Comparison of ENCODE assay signal across 34 cellular contexts in genomic region chr1:150751443-150751842, GRCh38. TPM values are rescaled to one million over a fixed set of nuclear protein-coding genes. Genes with fewer than 3 reads are reported as not detected.
"Had no signal": no experiment of that assay in that cellular context is flagged by ENCODE, and none has a peak within 500 bp of the region (broad histone marks: within the 10 kb centered on the region; RNA-seq: fewer than 3 reads in every experiment).

No MANE protein-coding gene starts in this region.

- H3K27me3 Mint-ChIP-seq: activated CD4-positive, alpha-beta memory T cell treated with anti-CD3 and anti-CD28 coated beads, Interleukin-2, amount 10 ng/mL, durations not matched to agents 7 days and 5 days; activated CD8-positive, alpha-beta memory T cell treated with anti-CD3 and anti-CD28 coated beads, Interleukin-2, amount 10 ng/mL, durations not matched to agents 7 days and 5 days; activated naive CD4-positive, alpha-beta T cell treated with anti-CD3 and anti-CD28 coated beads, Interleukin-2, amount 10 ng/mL, durations not matched to agents 7 days and 5 days; activated naive CD8-positive, alpha-beta T cell treated with anti-CD3 and anti-CD28 coated beads, Interleukin-2, amount 10 ng/mL, durations not matched to agents 7 days and 5 days; central memory CD8-positive, alpha-beta T cell had no signal

- ATAC-seq: activated CD8-positive, alpha-beta memory T cell treated with anti-CD3 and anti-CD28 coated beads, Interleukin-2, amount 10 ng/mL, durations not matched to agents 7 days and 5 days; PC-3; Right ventricle myocardium inferior had no signal

- H3K27me3 ChIP-seq: ascending aorta, cardiac muscle cell, Peyer's patch had no signal

- H3K9ac ChIP-seq: KMS-11 had no signal

- H3K4me1 ChIP-seq: ascending aorta, Peyer's patch had no signal

- H3K27ac Mint-ChIP-seq: activated CD4-positive, alpha-beta memory T cell treated with anti-CD3 and anti-CD28 coated beads, Interleukin-2, amount 10 ng/mL, durations not matched to agents 7 days and 5 days; activated CD8-positive, alpha-beta memory T cell treated with anti-CD3 and anti-CD28 coated beads, Interleukin-2, amount 10 ng/mL, durations not matched to agents 7 days and 5 days; activated naive CD4-positive, alpha-beta T cell treated with anti-CD3 and anti-CD28 coated beads, Interleukin-2, amount 10 ng/mL, durations not matched to agents 7 days and 5 days; activated naive CD8-positive, alpha-beta T cell treated with anti-CD3 and anti-CD28 coated beads, Interleukin-2, amount 10 ng/mL, durations not matched to agents 7 days and 5 days had no signal

- DNase-seq: activated CD4-positive, alpha-beta memory T cell treated with anti-CD3 and anti-CD28 coated beads, Interleukin-2, amount 10 ng/mL, durations not matched to agents 7 days and 5 days; activated CD4-positive, alpha-beta T cell treated with anti-CD3 and anti-CD28 coated beads for 1 hour; activated CD4-positive, alpha-beta T cell treated with anti-CD3 and anti-CD28 coated beads for 48 hours; activated CD4-positive, CD25-positive, alpha-beta regulatory T cell; activated CD8-positive, alpha-beta memory T cell treated with anti-CD3 and anti-CD28 coated beads for 24 hours; activated CD8-positive, alpha-beta memory T cell treated with anti-CD3 and anti-CD28 coated beads, Interleukin-2, amount 10 ng/mL, durations not matched to agents 7 days and 5 days; activated CD8-positive, alpha-beta memory T cell treated with anti-CD3 and anti-CD28 coated beads, Interleukin-2, amount 50 U/mL, for 48 hours; activated effector memory CD4-positive, alpha-beta T cell treated with Interleukin-2 at 50 U/mL for 16 hours; activated naive CD4-positive, alpha-beta T cell treated with anti-CD3 and anti-CD28 coated beads, Interleukin-2, amount 10 ng/mL, durations not matched to agents 7 days and 5 days; activated naive CD8-positive, alpha-beta T cell treated with anti-CD3 and anti-CD28 coated beads, Interleukin-2, amount 10 ng/mL, durations not matched to agents 7 days and 5 days; activated T-cell treated with anti-CD3 and anti-CD28 coated beads, Interleukin-2, amount 50 U/mL, for 48 hours; amygdala; MM.1S; MV-4-11; NCI-H1092; NCI-H1436 treated with DMSO at 0.1 percent for 48 hours; NCI-H1694 treated with DMSO at 0.1 percent for 48 hours; NCI-H2029; NCI-H446; NCI-H510A treated with DMSO at 0.1 percent for 48 hours; NCI-H69; PC-3; Peyer's patch; SW 1271; T-helper 1 cell; T-helper 2 cell; T-helper 9 cell; WERI-Rb-1 had no signal

- H3K27ac ChIP-seq: ascending aorta, cardiac muscle cell, KMS-11, Peyer's patch, RWPE1, WERI-Rb-1 had no signal

- H3K9me3 Mint-ChIP-seq: activated CD4-positive, alpha-beta memory T cell treated with anti-CD3 and anti-CD28 coated beads, Interleukin-2, amount 10 ng/mL, durations not matched to agents 7 days and 5 days; activated naive CD4-positive, alpha-beta T cell treated with anti-CD3 and anti-CD28 coated beads, Interleukin-2, amount 10 ng/mL, durations not matched to agents 7 days and 5 days; activated naive CD8-positive, alpha-beta T cell treated with anti-CD3 and anti-CD28 coated beads, Interleukin-2, amount 10 ng/mL, durations not matched to agents 7 days and 5 days; central memory CD8-positive, alpha-beta T cell had no signal

- H3K4me3 ChIP-seq: ascending aorta, cardiac muscle cell, Peyer's patch had no signal

- H3K36me3 ChIP-seq: cardiac muscle cell, WERI-Rb-1 had no signal

- H3K4me1 Mint-ChIP-seq: central memory CD8-positive, alpha-beta T cell had no signal

- H3K9me3 ChIP-seq: ascending aorta, Peyer's patch had no signal

- H3K4me3 Mint-ChIP-seq: activated CD4-positive, alpha-beta memory T cell treated with anti-CD3 and anti-CD28 coated beads, Interleukin-2, amount 10 ng/mL, durations not matched to agents 7 days and 5 days; activated CD8-positive, alpha-beta memory T cell treated with anti-CD3 and anti-CD28 coated beads, Interleukin-2, amount 10 ng/mL, durations not matched to agents 7 days and 5 days; activated naive CD4-positive, alpha-beta T cell treated with anti-CD3 and anti-CD28 coated beads, Interleukin-2, amount 10 ng/mL, durations not matched to agents 7 days and 5 days; activated naive CD8-positive, alpha-beta T cell treated with anti-CD3 and anti-CD28 coated beads, Interleukin-2, amount 10 ng/mL, durations not matched to agents 7 days and 5 days; central memory CD8-positive, alpha-beta T cell had no signal

RNA-seq across cellular contexts. Expression of gene CTSS, which starts 14.1 kb away (rescaled TPM):
- total RNA-seq: PC-3 had no signal
- polyA plus RNA-seq: cardiac muscle cell had no signal

RNA-seq across cellular contexts. Expression of gene HORMAD1, which starts 30.7 kb away (rescaled TPM):
- total RNA-seq: ascending aorta, cardiac muscle cell, PC-3, Right ventricle myocardium inferior had no signal
- polyA plus RNA-seq: cardiac muscle cell had no signal
